Comparison of ENCODE assay signal across 32 cellular contexts in the genomic region with DNA sequence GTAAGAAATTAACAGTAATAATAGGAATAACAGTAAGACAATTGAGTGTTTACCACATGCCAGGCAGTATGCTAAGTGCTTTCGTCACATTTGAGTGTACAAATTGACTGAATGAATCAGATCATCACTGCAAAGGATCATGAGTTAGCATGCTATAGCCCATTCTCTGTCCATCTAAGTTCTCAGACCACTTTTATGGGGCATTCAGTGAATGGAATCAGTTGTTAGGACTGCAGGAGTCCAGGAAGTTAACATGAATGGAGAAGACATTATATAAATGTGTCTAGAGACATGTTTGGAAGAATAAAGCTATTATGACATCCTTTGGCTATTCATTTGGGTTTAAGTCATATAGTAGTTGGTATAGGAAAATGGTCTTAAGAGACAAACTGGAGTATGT. TPM values are rescaled to one million over a fixed set of nuclear protein-coding genes. Genes with fewer than 3 reads are reported as not detected.
A peak's percentile ranks its signal among the peaks of the same experiment; 100 is the strongest.
DNase-seq lines count a peak whose midpoint lies in the region; ATAC-seq, FAIRE-seq and TF ChIP-seq lines count a peak whose summit lies in the region.
"Had no signal": no experiment of that assay in that cellular context is flagged by ENCODE, and none has a peak within 500 bp of the region (broad histone marks: within the 10 kb centered on the region; RNA-seq: fewer than 3 reads in every experiment).

No MANE protein-coding gene starts in this region.

- H3K4me3 ChIP-seq in A673 (ENCODE audit: low read depth, low read length, poor library complexity, severe bottlenecking), result no peak overlapping the region
- no peak overlapping the region for H3K4me3 ChIP-seq in smooth muscle cell
- no peak overlapping the region for H3K4me3 ChIP-seq in body of pancreas
- H3K4me3 ChIP-seq: A549, BLaER1, GM12878 had no signal

- no peaks in the 10 kb centered on the region for H3K9me3 Mint-ChIP-seq in stimulated activated naive B cell treated with anti-CD40 and anti-IgM and Interleukin-4, amounts not matched to agents 10 μg/mL and 1 μg/mL and 100 μg/mL, for 72 hours
- H3K9me3 Mint-ChIP-seq: CD8-positive, alpha-beta memory T cell had no signal

- H3K36me3 ChIP-seq in A673 (ENCODE audit: insufficient read depth, low read length, poor library complexity, severe bottlenecking) (no peaks in the 10 kb centered on the region), smooth muscle cell (ENCODE audit: low read depth) (no peaks in the 10 kb centered on the region), body of pancreas (replicated peaks in 1 of 2; ENCODE audit: insufficient read depth in 1 of 2, low read depth in 2 of 2) (no peaks in the 10 kb centered on the region)
- H3K36me3 ChIP-seq: BE2C, BLaER1 had no signal

- TF ChIP-seq CTCF in A673 (conservative IDR thresholded peaks at IDR 0.05; ENCODE audit: low read depth, low read length), result no peak
- TF ChIP-seq CTCF in D721Med (IDR thresholded peaks at IDR 0.05; ENCODE audit: insufficient read depth, missing control alignments), result no peak
- no peak for TF ChIP-seq CTCF in smooth muscle cell (IDR thresholded peaks at IDR 0.05; ENCODE audit: borderline replicate concordance, insufficient read depth, poor library complexity, severe bottlenecking)
- no peak for TF ChIP-seq CTCF in body of pancreas (IDR thresholded peaks at IDR 0.05)

- no peaks in the 10 kb centered on the region for H3K36me3 Mint-ChIP-seq in stimulated activated naive B cell treated with anti-CD40 and anti-IgM and Interleukin-4, amounts not matched to agents 10 μg/mL and 1 μg/mL and 100 μg/mL, for 72 hours
- H3K36me3 Mint-ChIP-seq: CD14-positive monocyte; CD4-positive, alpha-beta memory T cell; CD4-positive, CD25-positive, alpha-beta regulatory T cell; CD8-positive, alpha-beta memory T cell had no signal

- peak; percentile 23 for DNase-seq in A673 (ENCODE audit: low spot score)
- DNase-seq in D721Med (ENCODE audit: insufficient read length, low spot score), result no peak
- DNase-seq in SK-MEL-5 (ENCODE audit: low read depth, low spot score), result peak; percentile 26
- DNase-seq in smooth muscle cell (lab: John Stamatoyannopoulos, UW; ENCODE audit: unreplicated experiment), result no peak
- DNase-seq in body of pancreas, result no peak
- no peak for DNase-seq in stimulated activated naive B cell treated with anti-CD40 and anti-IgM and Interleukin-4, amounts not matched to agents 10 μg/mL and 1 μg/mL and 100 μg/mL, for 72 hours
- DNase-seq: ACHN; BE2C; C1 segment of cervical spinal cord; Caco-2; Calu3; CD4-positive, alpha-beta memory T cell; CD4-positive, CD25-positive, alpha-beta regulatory T cell; CD8-positive, alpha-beta memory T cell; DMS 273 treated with DMSO at 0.1 percent for 48 hours; DMS153; DMS53; DMS79; DND-41; EL; GDM1 had no signal

- H3F3A ChIP-seq in smooth muscle cell (ENCODE audit: low read depth), result no peaks in the 10 kb centered on the region

- peaks cover 12% of the 10 kb centered on the region for H3K4me1 ChIP-seq in A673 (ENCODE audit: insufficient read depth, low read length, poor library complexity, severe bottlenecking)
- H3K4me1 ChIP-seq in smooth muscle cell (ENCODE audit: low read depth), result no peaks in the 10 kb centered on the region
- H3K4me1 ChIP-seq in body of pancreas, result no peaks in the 10 kb centered on the region
- H3K4me1 ChIP-seq: A549, BLaER1, Caco-2 had no signal

- H3K4me1 Mint-ChIP-seq in stimulated activated naive B cell treated with anti-CD40 and anti-IgM and Interleukin-4, amounts not matched to agents 10 μg/mL and 1 μg/mL and 100 μg/mL, for 72 hours, result no peaks in the 10 kb centered on the region
- H3K4me1 Mint-ChIP-seq: CD4-positive, alpha-beta memory T cell; CD4-positive, CD25-positive, alpha-beta regulatory T cell; CD8-positive, alpha-beta memory T cell had no signal

- in situ Hi-C loops in SK-MEL-5 (cut with HindIII; ENCODE audit: low pct_unique_long_range_greater_than_20kb, low sequenced_read_pairs), result no loop called here

- peak; percentile 58 for FAIRE-seq in D721Med (lab: Jason Lieb, UNC)
- FAIRE-seq: A549, GM12878, GM12892, GM18507, GM19239 had no signal

- H4K20me1 ChIP-seq in smooth muscle cell (ENCODE audit: low read depth), result no peaks in the 10 kb centered on the region
- H4K20me1 ChIP-seq: BLaER1 had no signal

- peaks cover 5% of the 10 kb centered on the region for H3K79me2 ChIP-seq in smooth muscle cell (ENCODE audit: low read depth)

- CTCF ChIA-PET in A673 (lab: Charles Lee), result no interaction called here

- peak overlapping the region; percentile 21 for H3K4me2 ChIP-seq in smooth muscle cell
- H3K4me2 ChIP-seq: A549, BLaER1 had no signal

- H3K4me3 Mint-ChIP-seq in stimulated activated naive B cell treated with anti-CD40 and anti-IgM and Interleukin-4, amounts not matched to agents 10 μg/mL and 1 μg/mL and 100 μg/mL, for 72 hours, result no peak overlapping the region
- H3K4me3 Mint-ChIP-seq: CD14-positive monocyte; CD4-positive, alpha-beta memory T cell; CD4-positive, CD25-positive, alpha-beta regulatory T cell; CD8-positive, alpha-beta memory T cell had no signal

- H3K9me3 ChIP-seq in A673 (ENCODE audit: low read depth, low read length, poor library complexity, severe bottlenecking) (no peaks in the 10 kb centered on the region), smooth muscle cell (replicated peaks; ENCODE audit: low read depth) (no peaks in the 10 kb centered on the region), body of pancreas (no peaks in the 10 kb centered on the region)
- H3K9me3 ChIP-seq: A549, BE2C, BLaER1, Caco-2 had no signal

- no peak overlapping the region for H3K27ac Mint-ChIP-seq in stimulated activated naive B cell treated with anti-CD40 and anti-IgM and Interleukin-4, amounts not matched to agents 10 μg/mL and 1 μg/mL and 100 μg/mL, for 72 hours
- H3K27ac Mint-ChIP-seq: CD14-positive monocyte; CD4-positive, alpha-beta memory T cell; CD4-positive, CD25-positive, alpha-beta regulatory T cell; CD8-positive, alpha-beta memory T cell had no signal

- ATAC-seq in body of pancreas, result no peak
- ATAC-seq in GM18858 (IDR thresholded peaks at IDR 0.05; ENCODE audit: unreplicated experiment), result no peak
- no peak for ATAC-seq in stimulated activated naive B cell treated with anti-CD40 and anti-IgM and Interleukin-4, amounts not matched to agents 10 μg/mL and 1 μg/mL and 100 μg/mL, for 72 hours (replicated peaks)
- ATAC-seq: A549, GM12878 had no signal

- H2AFZ ChIP-seq in smooth muscle cell (ENCODE audit: low read depth), result no peak overlapping the region

- 85% methylated on average over 1 of the region's 1 CpG for WGBS in smooth muscle cell (ENCODE audit: low lambda C conversion rate)
- whole genome bisulfite sequencing in body of pancreas, 2 donors, result 58 to 76% methylated on average over 1 of the region's 1 CpG

- no peaks in the 10 kb centered on the region for H3K27me3 ChIP-seq in A673 (replicated peaks; ENCODE audit: insufficient read depth, low read depth, low read length, poor library complexity)
- H3K27me3 ChIP-seq in smooth muscle cell (ENCODE audit: low read depth), result no peaks in the 10 kb centered on the region
- H3K27me3 ChIP-seq in body of pancreas, result peaks cover 0 to 4% of the 10 kb centered on the region in 2 donors
- H3K27me3 ChIP-seq: BE2C, BLaER1 had no signal

- no TSS peak for BruUV-seq in A673 (replicated peaks; lab: Mats Ljungman, UMichigan)

- H3K27me3 Mint-ChIP-seq in stimulated activated naive B cell treated with anti-CD40 and anti-IgM and Interleukin-4, amounts not matched to agents 10 μg/mL and 1 μg/mL and 100 μg/mL, for 72 hours, result no peaks in the 10 kb centered on the region
- H3K27me3 Mint-ChIP-seq: CD4-positive, alpha-beta memory T cell; CD4-positive, CD25-positive, alpha-beta regulatory T cell had no signal

- intact Hi-C loops in A673 (cut with micrococcal nuclease; ENCODE audit: unreplicated experiment) (no loop called here), body of pancreas (cut with DNase I) (no loop called here)

- no peak overlapping the region for H3K9ac ChIP-seq in smooth muscle cell (ENCODE audit: low read depth)
- H3K9ac ChIP-seq: BLaER1 had no signal

- H3K27ac ChIP-seq in A673 (ENCODE audit: low read depth, low read length, poor library complexity, severe bottlenecking) (no peak overlapping the region), smooth muscle cell (ENCODE audit: low read depth) (no peak overlapping the region), body of pancreas (no peak overlapping the region)
- H3K27ac ChIP-seq: 22Rv1, A549, BLaER1 had no signal

- TF ChIP-seq POLR2A in body of pancreas (IDR thresholded peaks at IDR 0.05), result no peak

- POLR2A ChIA-PET in A673 (lab: Charles Lee; ENCODE audit: low non-redundant PET), result no interaction called here

RNA-seq across cellular contexts. Expression of a gene that starts 59.9 kb away (rescaled TPM):
- total RNA-seq in A673 (2021) (12.0 and 14.3 TPM in 2 replicates), smooth muscle cell (11.7 and 12.0 TPM in 2 replicates), body of pancreas (10 to 100 TPM; 10.1 to 26.0 TPM)
- total RNA-seq in SK-MEL-5 (2014; rRNA removed; shearing (Covaris generic)), result 0.24 TPM in 1 of 2 replicates, not detected in the other
- 0.05 TPM in 1 of 2 replicates, not detected in the other for polyA plus RNA-seq in SK-MEL-5 (2015; cell fraction: cytosol; rRNA removed)
- 0.09 TPM in 1 of 2 replicates, not detected in the other for polyA plus RNA-seq in SK-MEL-5 (2015; cell fraction: nucleus; rRNA removed)
- polyA plus RNA-seq in smooth muscle cell, result 8.1 and 10.6 TPM in 2 replicates
- total RNA-seq: G401 had no signal
- polyA plus RNA-seq: AG04450; CD4-positive, alpha-beta memory T cell had no signal

Comparison
In these comparisons a context has a peak if more than half of its experiments do, and no peak if none do; other contexts are left out.
1. DNase-seq: peak in A673 (single experiment) and SK-MEL-5 (single experiment); none in D721Med (single experiment), smooth muscle cell (single experiment), body of pancreas (0 of 4) and stimulated activated naive B cell treated with anti-CD40 and anti-IgM and Interleukin-4, amounts not matched to agents 10 μg/mL and 1 μg/mL and 100 μg/mL, for 72 hours (single experiment).